In genomic region chr20:46268131-46268611, GRCh38 we compare ENCODE assay signal across 2 cellular contexts.
TF ChIP-seq lines count a peak whose summit lies in the region.

No MANE protein-coding gene starts in this region.

TF ChIP-seq in HEK293, 187 proteins besides CTCF, POLR2A, EP300 and RAD21 (continues in another document):
- no peak for TF ChIP-seq ZNF121 (tag by site-specific recombination; IDR thresholded peaks at IDR 0.05)
- no peak for TF ChIP-seq KLF9 (tag by site-specific recombination; IDR thresholded peaks at IDR 0.05; ENCODE audit: low read depth)
- TF ChIP-seq ZNF112 (tag by site-specific recombination; IDR thresholded peaks at IDR 0.05), result no peak
- no peak for TF ChIP-seq FEZF1 (tag by site-specific recombination; IDR thresholded peaks at IDR 0.05)
- no peak for TF ChIP-seq ZNF639 (tag by site-specific recombination; IDR thresholded peaks at IDR 0.05)
- TF ChIP-seq ZNF10 (tag by site-specific recombination; IDR thresholded peaks at IDR 0.05), result no peak
- TF ChIP-seq ZNF274 (IDR thresholded peaks at IDR 0.05; ENCODE audit: low read length), result no peak
- no peak for TF ChIP-seq ZNF274 (tag by site-specific recombination; IDR thresholded peaks at IDR 0.05; ENCODE audit: borderline replicate concordance)
- no peak for TF ChIP-seq ZNF677 (tag by site-specific recombination; IDR thresholded peaks at IDR 0.05)
- TF ChIP-seq ZNF544 (tag by site-specific recombination; IDR thresholded peaks at IDR 0.05), result no peak
- no peak for TF ChIP-seq ZBTB49 (tag by site-specific recombination; IDR thresholded peaks at IDR 0.05; ENCODE audit: low read depth)
- no peak for TF ChIP-seq KLF17 (tag by site-specific recombination; IDR thresholded peaks at IDR 0.05)
- TF ChIP-seq ZNF239 (tag by site-specific recombination; IDR thresholded peaks at IDR 0.05), result no peak
- TF ChIP-seq ZSCAN30 (tag by site-specific recombination; IDR thresholded peaks at IDR 0.05), result no peak
- TF ChIP-seq KLF10 (tag by site-specific recombination; IDR thresholded peaks at IDR 0.05), result no peak
- peak; percentile 67 for TF ChIP-seq ZNF423 (tag by site-specific recombination; IDR thresholded peaks at IDR 0.05)
- TF ChIP-seq ZNF394 (tag by site-specific recombination; IDR thresholded peaks at IDR 0.05; ENCODE audit: borderline replicate concordance), result no peak
- peak; percentile 94 for TF ChIP-seq SP7 (tag by site-specific recombination; IDR thresholded peaks at IDR 0.05)
- no peak for TF ChIP-seq ELK4 (IDR thresholded peaks at IDR 0.05; ENCODE audit: borderline replicate concordance, low read depth, low read length)
- TF ChIP-seq GLI2 (tag by site-specific recombination; IDR thresholded peaks at IDR 0.05; ENCODE audit: borderline replicate concordance, low read depth), result no peak
- no peak for TF ChIP-seq ZNF529 (tag by site-specific recombination; IDR thresholded peaks at IDR 0.05; ENCODE audit: insufficient replicate concordance)
- TF ChIP-seq ZNF654 (tag by site-specific recombination; IDR thresholded peaks at IDR 0.05; ENCODE audit: low read depth), result no peak
- TF ChIP-seq EGR2 (tag by site-specific recombination; IDR thresholded peaks at IDR 0.05; ENCODE audit: low read depth), result peak; percentile 97
- TF ChIP-seq ZNF311 (tag by site-specific recombination; IDR thresholded peaks at IDR 0.05; ENCODE audit: borderline replicate concordance), result no peak
- no peak for TF ChIP-seq ZNF391 (tag by site-specific recombination; IDR thresholded peaks at IDR 0.05; ENCODE audit: borderline replicate concordance, low read depth)
- no peak for TF ChIP-seq ZNF223 (tag by site-specific recombination; IDR thresholded peaks at IDR 0.05)
- TF ChIP-seq ZNF76 (tag by site-specific recombination; IDR thresholded peaks at IDR 0.05; ENCODE audit: borderline replicate concordance, low read depth), result no peak
- peak; percentile 99 for TF ChIP-seq ZIC2 (tag by site-specific recombination; IDR thresholded peaks at IDR 0.05)
- TF ChIP-seq OSR2 (tag by site-specific recombination; IDR thresholded peaks at IDR 0.05), result peak; percentile 29; the same call in 1 of the 2 replicates
- TF ChIP-seq ZNF514 (tag by site-specific recombination; IDR thresholded peaks at IDR 0.05), result no peak
- TF ChIP-seq ZNF776 (tag by site-specific recombination; IDR thresholded peaks at IDR 0.05; ENCODE audit: borderline replicate concordance), result no peak
- TF ChIP-seq ZNF768 (tag by site-specific recombination; IDR thresholded peaks at IDR 0.05), result no peak

TF ChIP-seq in H1, 55 proteins besides CTCF, POLR2A, EP300 and RAD21:
- TF ChIP-seq BCL11A (IDR thresholded peaks at IDR 0.05; ENCODE audit: low read depth in 2 of 2, low read length in 2 of 2) (no peak), SAP30 (IDR thresholded peaks at IDR 0.05; ENCODE audit: insufficient read depth, insufficient replicate concordance, low read length) (no peak), HDAC2 (IDR thresholded peaks at IDR 0.05; ENCODE audit: borderline replicate concordance in 1 of 2, low read depth in 2 of 2, low read length in 2 of 2) (no peak), ATF3 (IDR thresholded peaks at IDR 0.05; ENCODE audit: insufficient read depth, low read depth, low read length) (no peak), CREB1 (IDR thresholded peaks at IDR 0.05) (no peak), MAX (IDR thresholded peaks at IDR 0.05) (no peak), RFX5 (IDR thresholded peaks at IDR 0.05; ENCODE audit: borderline replicate concordance, low read depth, low read length) (no peak), CHD7 (IDR thresholded peaks at IDR 0.05; ENCODE audit: insufficient replicate concordance, low read length) (no peak), FOSL1 (IDR thresholded peaks at IDR 0.05; ENCODE audit: insufficient read depth, low read depth, low read length) (no peak), USF2 (IDR thresholded peaks at IDR 0.05; ENCODE audit: low read length) (no peak), RNF2 (IDR thresholded peaks at IDR 0.05; ENCODE audit: borderline replicate concordance, low read depth, low read length, missing control alignments, poor library complexity, severe bottlenecking) (no peak), ZNF274 (IDR thresholded peaks at IDR 0.05; ENCODE audit: borderline replicate concordance, extremely low read depth, low read length) (no peak), TAF7 (optimal IDR thresholded peaks at IDR 0.05; ENCODE audit: borderline replicate concordance, low read depth, low read length) (no peak), SP4 (IDR thresholded peaks at IDR 0.05; ENCODE audit: low read length) (no peak)
